In the genomic region with DNA sequence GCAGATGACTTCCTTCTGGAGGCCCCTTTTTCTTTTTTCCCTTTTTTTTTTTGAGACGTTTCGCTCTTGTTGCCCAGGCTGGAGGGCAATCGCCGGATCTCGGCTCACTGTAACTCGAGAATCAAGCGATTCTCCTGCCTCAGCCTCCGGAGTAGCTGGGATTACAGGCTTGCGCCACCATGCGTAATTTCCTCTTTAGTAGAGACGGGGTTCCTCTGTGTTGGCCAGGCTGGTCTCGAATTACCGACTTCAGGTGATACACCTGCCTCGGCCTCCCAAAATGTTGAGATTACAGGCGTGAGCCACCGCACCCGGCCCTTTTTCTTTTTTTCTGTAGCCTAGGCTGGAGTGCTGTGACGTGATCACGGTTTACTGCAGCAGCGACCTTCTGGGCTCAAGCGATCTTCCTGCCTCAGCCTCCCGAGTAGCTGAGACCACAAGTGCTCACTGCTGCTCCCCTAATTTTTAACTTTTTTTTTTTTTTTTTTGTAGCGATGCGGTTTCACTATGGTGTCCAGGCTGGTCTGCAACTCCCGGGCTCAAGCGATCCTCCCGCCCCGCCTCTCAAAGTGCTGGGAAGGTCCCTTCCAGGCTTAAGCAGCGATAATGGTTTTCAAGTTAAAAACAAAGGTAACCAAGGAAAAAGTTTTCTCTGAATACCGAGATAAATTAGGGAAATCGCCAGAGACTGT, we compare ENCODE assay signal across 8 cellular contexts. TPM values are rescaled to one million over a fixed set of nuclear protein-coding genes. Genes with fewer than 3 reads are reported as not detected.
DNase-seq lines count a peak whose midpoint lies in the region; ATAC-seq and TF ChIP-seq lines count a peak whose summit lies in the region.

No MANE protein-coding gene starts in this region.

- peaks cover 50% of the 10 kb centered on the region for H3K79me2 ChIP-seq in neural progenitor cell (ENCODE audit: low read depth)

- H3K9me3 ChIP-seq in NT2/D1 (ENCODE audit: insufficient read depth, low read length) (no peaks in the 10 kb centered on the region), neural progenitor cell (ENCODE audit: low read depth) (no peaks in the 10 kb centered on the region)

- H3K27ac ChIP-seq in neural progenitor cell, result peak overlapping the region; percentile 82

- H3K4me2 ChIP-seq in neural progenitor cell, result peak overlapping the region; percentile 88

- H3K27me3 ChIP-seq in NT2/D1 (ENCODE audit: insufficient read depth, insufficient read length) (no peaks in the 10 kb centered on the region), neural progenitor cell (no peaks in the 10 kb centered on the region)

- TF ChIP-seq CTCF in GM12865 (IDR thresholded peaks at IDR 0.05; ENCODE audit: insufficient read depth, low read depth, low read length, missing control alignments) (no peak), neural progenitor cell (IDR thresholded peaks at IDR 0.05) (peak; percentile 7)

- peaks cover 4% of the 10 kb centered on the region for H3K9me3 Mint-ChIP-seq in neural progenitor cell

- H3K4me3 ChIP-seq in GM12865 (ENCODE audit: low read depth, low read length), result peak overlapping the region; percentile 95
- H3K4me3 ChIP-seq in NT2/D1 (ENCODE audit: insufficient read length, low read depth), result peak overlapping the region; percentile 95
- peak overlapping the region; percentile 97 for H3K4me3 ChIP-seq in neural progenitor cell

- peaks cover 9% of the 10 kb centered on the region for H3K36me3 Mint-ChIP-seq in neural progenitor cell

- H3K27me3 Mint-ChIP-seq in neural progenitor cell (ENCODE audit: insufficient read depth, low read depth), result peaks cover 3% of the 10 kb centered on the region

- DNase-seq in A172 (ENCODE audit: low spot score), result peak; percentile 56
- DNase-seq in GM12865 (ENCODE audit: low read depth), result peak; percentile 59
- DNase-seq in NT2/D1 (ENCODE audit: low read depth, low spot score), result peak; percentile 58
- peak; percentile 8 for DNase-seq in activated T-helper 9 cell treated with anti-CD3 and anti-CD28 coated beads, Interleukin-2, amount 50 U/mL, for 16 hours (ENCODE audit: low read depth)
- DNase-seq in foreskin melanocyte, result peak; percentile 43
- peak; percentile 79 for DNase-seq in neural progenitor cell (ENCODE audit: low spot score)

- H3K4me1 Mint-ChIP-seq in neural progenitor cell, result peaks cover 15% of the 10 kb centered on the region

- ATAC-seq in HG03039 (IDR thresholded peaks at IDR 0.05; ENCODE audit: unreplicated experiment) (peak; percentile 17), GM21360 (IDR thresholded peaks at IDR 0.05; ENCODE audit: unreplicated experiment) (no peak)

- H4K20me1 ChIP-seq in neural progenitor cell (ENCODE audit: low read depth), result peaks cover 35% of the 10 kb centered on the region

- H3K4me3 Mint-ChIP-seq in neural progenitor cell, result peak overlapping the region; percentile 99

- H3K4me1 ChIP-seq in NT2/D1 (ENCODE audit: insufficient read depth, insufficient read length), result peaks cover 2% of the 10 kb centered on the region
- H3K4me1 ChIP-seq in neural progenitor cell, result peaks cover 9% of the 10 kb centered on the region

- H3K27ac Mint-ChIP-seq in neural progenitor cell, result peak overlapping the region; percentile 96

- peaks cover 14% of the 10 kb centered on the region for H3K36me3 ChIP-seq in NT2/D1 (ENCODE audit: insufficient read depth, insufficient read length, low read length)
- no peaks in the 10 kb centered on the region for H3K36me3 ChIP-seq in neural progenitor cell

- peak overlapping the region; percentile 98 for H3K9ac ChIP-seq in NT2/D1 (ENCODE audit: insufficient read length, low read depth)
- peak overlapping the region; percentile 25 for H3K9ac ChIP-seq in neural progenitor cell

- H3F3A ChIP-seq in neural progenitor cell (ENCODE audit: low read depth), result peaks cover 28% of the 10 kb centered on the region

- peak overlapping the region; percentile 65 for H2AFZ ChIP-seq in neural progenitor cell (replicated peaks)

RNA-seq across cellular contexts. Expression of gene IST1, which starts 1.0 kb away (rescaled TPM):
- 163 and 166 TPM in 2 replicates for total RNA-seq in A172 (2014; rRNA removed; shearing (Covaris generic))
- total RNA-seq in neural progenitor cell (ENCODE audit: low replicate concordance), result 376 and 400 TPM in 2 replicates

RNA-seq across cellular contexts. Expression of gene ZNF821, which starts 10.4 kb away (rescaled TPM):
- 8.1 and 23.9 TPM in 2 replicates for total RNA-seq in A172 (2014; rRNA removed; shearing (Covaris generic))
- total RNA-seq in neural progenitor cell (ENCODE audit: low replicate concordance), result 10.3 and 23.6 TPM in 2 replicates

RNA-seq across cellular contexts. Expression of gene ATXN1L, which starts 48.6 kb away (rescaled TPM):
- total RNA-seq in A172 (2014; rRNA removed; shearing (Covaris generic)), result 6.5 and 7.5 TPM in 2 replicates
- 19.8 and 26.4 TPM in 2 replicates for total RNA-seq in neural progenitor cell (ENCODE audit: low replicate concordance)

Comparison
In these comparisons a context has a peak if more than half of its experiments do, and no peak if none do; other contexts are left out.
1. DNase-seq: peak in every context shown above with its lines; median percentile 79 in neural progenitor cell; 59 in GM12865; 58 in NT2/D1; 56 in A172; 43 in foreskin melanocyte; 8 in activated T-helper 9 cell treated with anti-CD3 and anti-CD28 coated beads, Interleukin-2, amount 50 U/mL, for 16 hours.